9 cellular contexts compared by ENCODE assay signal in genomic region chr16:29675811-29676643, GRCh38. TPM values are rescaled to one million over a fixed set of nuclear protein-coding genes. Genes with fewer than 3 reads are reported as not detected.
A peak's percentile ranks its signal among the peaks of the same experiment; 100 is the strongest.
DNase-seq lines count a peak whose midpoint lies in the region; ATAC-seq, FAIRE-seq and TF ChIP-seq lines count a peak whose summit lies in the region.
"Had no signal": no experiment of that assay in that cellular context is flagged by ENCODE, and none has a peak within 500 bp of the region (broad histone marks: within the 10 kb centered on the region; RNA-seq: fewer than 3 reads in every experiment).

No MANE protein-coding gene starts in this region.

- TF ChIP-seq POLR2A in breast epithelium (IDR thresholded peaks at IDR 0.05) (no peak), H1 (IDR thresholded peaks at IDR 0.05; ENCODE audit: control extremely low read depth in 1 of 2, low read depth in 2 of 2, low read length in 2 of 2) (no peak), tibial nerve (IDR thresholded peaks at IDR 0.05) (no peak)

- no peaks in the 10 kb centered on the region for H3K9me3 ChIP-seq in breast epithelium
- no peaks in the 10 kb centered on the region for H3K9me3 ChIP-seq in OCI-LY1 (ENCODE audit: low read length)
- no peaks in the 10 kb centered on the region for H3K9me3 ChIP-seq in H1 (ENCODE audit: insufficient read depth in 2 of 2, low read depth in 1 of 2, low read length in 1 of 2)
- no peaks in the 10 kb centered on the region for H3K9me3 ChIP-seq in tibial nerve

- FAIRE-seq in H1 (lab: Jason Lieb, UNC), result peak; percentile 93

- H3K23me2 ChIP-seq in H1 (ENCODE audit: low read depth, low read length), result peaks cover 6% of the 10 kb centered on the region; the same call in 1 of the 2 replicates

- H3K4me3 ChIP-seq in breast epithelium, result no peak overlapping the region
- no peak overlapping the region for H3K4me3 ChIP-seq in OCI-LY1 (ENCODE audit: low read depth, low read length, poor library complexity, severe bottlenecking)
- H3K4me3 ChIP-seq in H1 (ENCODE audit: extremely low read depth in 1 of 4, insufficient read depth in 2 of 4, low read depth in 3 of 4, low read length in 4 of 4), result no peak overlapping the region
- H3K4me3 ChIP-seq in tibial nerve, result no peak overlapping the region
- H3K4me3 ChIP-seq: lung had no signal

- H4K20me1 ChIP-seq in OCI-LY1 (ENCODE audit: insufficient read depth, low read length), result no peaks in the 10 kb centered on the region
- no peaks in the 10 kb centered on the region for H4K20me1 ChIP-seq in H1 (replicated peaks in 1 of 2; ENCODE audit: control insufficient read depth in 1 of 2, insufficient read depth in 2 of 2, low read length in 2 of 2)

- no peaks in the 10 kb centered on the region for H3K9me3 Mint-ChIP-seq in MCF 10A (ENCODE audit: unreplicated experiment)

- H3K14ac ChIP-seq in H1 (ENCODE audit: insufficient read length), result no peak overlapping the region

- no peak overlapping the region for H3K9ac ChIP-seq in OCI-LY1 (ENCODE audit: low read length)
- no peak overlapping the region for H3K9ac ChIP-seq in H1 (replicated peaks in 1 of 4; ENCODE audit: extremely low read depth in 1 of 4, low read depth in 3 of 4, low read length in 3 of 4)

- H2AFZ ChIP-seq in OCI-LY1 (ENCODE audit: low read length), result no peak overlapping the region
- no peak overlapping the region for H2AFZ ChIP-seq in H1 (ENCODE audit: low read length)

- H4K91ac ChIP-seq in H1 (replicated peaks; ENCODE audit: insufficient read length, low read length), result no peak overlapping the region

- H2BK12ac ChIP-seq in H1 (ENCODE audit: low read depth, low read length), result no peak overlapping the region

- no peak overlapping the region for H3K4ac ChIP-seq in H1 (replicated peaks; ENCODE audit: insufficient read length, low read depth, low read length)

- DNase-seq in MCF 10A (ENCODE audit: unreplicated experiment) (peak; percentile 11), breast epithelium (ENCODE audit: low spot score in 2 of 2) (no peak), H1 (ENCODE audit: low read depth in 1 of 2, low spot score in 2 of 2) (no peak), retina (peak; percentile 32), tibial nerve (ENCODE audit: low spot score in 2 of 2) (no peak)

- no peaks in the 10 kb centered on the region for H3K4me1 ChIP-seq in breast epithelium
- peaks cover 41% of the 10 kb centered on the region for H3K4me1 ChIP-seq in OCI-LY1 (ENCODE audit: insufficient read depth, low read length, severe bottlenecking)
- peaks cover 2 to 13% (median 7%) of the 10 kb centered on the region in 4 experiments for H3K4me1 ChIP-seq in H1 (replicated peaks in 1 of 4; ENCODE audit: control insufficient read depth in 3 of 4, insufficient read depth in 4 of 4, low read length in 3 of 4)
- H3K4me1 ChIP-seq in tibial nerve, result peaks cover 0 to 22% (median 0%) of the 10 kb centered on the region in 4 donors

- 54% methylated on average over 3 of the region's 3 CpGs; no CpG with 5 or more reads in 1 of the 2 experiments for WGBS in H1 (ENCODE audit: extremely low coverage in 1 of 2, insufficient coverage in 1 of 2, insufficient read length in 1 of 2, insufficient replicate concordance in 2 of 2, low coverage in 1 of 2, low lambda C conversion rate in 2 of 2, missing lambda C conversion rate in 1 of 2), 2 experiments
- WGBS in tibial nerve, 2 donors, result 51 to 55% methylated on average over 3 of the region's 3 CpGs

- H3K56ac ChIP-seq in H1 (replicated peaks; ENCODE audit: insufficient read length, low read depth, low read length), result no peak overlapping the region

- no TSS peak for BruUV-seq in MCF 10A (replicated peaks; lab: Mats Ljungman, UMichigan)

- CTCF ChIA-PET in MCF 10A (lab: Yijun Ruan, JAX), result interaction anchor here (0.5 to 1.0 kb wide), 8 partner anchors 16 to 731 kb away, joined by 3 to 6 read pairs (median 4); no protein-coding TSS in a partner anchor
- CTCF ChIA-PET in H1 (lab: Charles Lee; ENCODE audit: partially characterized antibody), result interaction anchor here (0.6 to 5.0 kb wide), 14 partner anchors 9 to 208 kb away, joined by 3 to 33 read pairs (median 3); partner anchors contain the start of gene SPN

- H3K79me1 ChIP-seq in H1 (ENCODE audit: low read depth, low read length), result no peaks in the 10 kb centered on the region

- no peak for ATAC-seq in GM18858 (IDR thresholded peaks at IDR 0.05; ENCODE audit: unreplicated experiment)
- no peak for ATAC-seq in HG03039 (IDR thresholded peaks at IDR 0.05; ENCODE audit: unreplicated experiment)

- H3K4me1 Mint-ChIP-seq in MCF 10A (ENCODE audit: insufficient read depth, unreplicated experiment), result peaks cover 5% of the 10 kb centered on the region

- no peak for TF ChIP-seq RAD21 in H1 (IDR thresholded peaks at IDR 0.05 in 1 of 2, conservative IDR thresholded peaks at IDR 0.05 in 1 of 2; ENCODE audit: low read depth in 2 of 2, low read length in 2 of 2)

- H4K5ac ChIP-seq in H1 (ENCODE audit: insufficient read length, low read depth, low read length), result no peak overlapping the region

- H3K23ac ChIP-seq in H1 (ENCODE audit: insufficient read length), result no peak overlapping the region

- no peak overlapping the region for H3K4me2 ChIP-seq in OCI-LY1 (ENCODE audit: low read length)
- no peak overlapping the region; a peak in 1 of 4 replicates for H3K4me2 ChIP-seq in H1 (ENCODE audit: insufficient read depth in 1 of 2, low read depth in 2 of 2, low read length in 2 of 2)

- H3K36me3 Mint-ChIP-seq in MCF 10A (ENCODE audit: insufficient read depth, unreplicated experiment), result peaks cover 6% of the 10 kb centered on the region

- H3K36me3 ChIP-seq in breast epithelium (no peaks in the 10 kb centered on the region), OCI-LY1 (ENCODE audit: insufficient read depth, low read length) (peaks cover 5% of the 10 kb centered on the region), H1 (ENCODE audit: control insufficient read depth in 2 of 4, insufficient read depth in 4 of 4, low read length in 3 of 4) (no peaks in the 10 kb centered on the region), tibial nerve (no peaks in the 10 kb centered on the region)

- H3K27ac ChIP-seq in breast epithelium (no peak overlapping the region), OCI-LY1 (ENCODE audit: low read depth, low read length, poor library complexity, severe bottlenecking) (peak overlapping the region; percentile 94), H1 (ENCODE audit: low read depth, low read length) (no peak overlapping the region), tibial nerve (peak overlapping the region in 1 of 4 donors; percentile 75)

- H3K4me3 Mint-ChIP-seq in MCF 10A (ENCODE audit: unreplicated experiment), result no peak overlapping the region

- H2BK15ac ChIP-seq in H1 (ENCODE audit: low read length), result no peak overlapping the region

- no peak overlapping the region for H3K27ac Mint-ChIP-seq in MCF 10A (ENCODE audit: low read depth, unreplicated experiment)

- peaks cover 9% of the 10 kb centered on the region for H3K27me3 Mint-ChIP-seq in MCF 10A (ENCODE audit: insufficient read depth, unreplicated experiment)

- TF ChIP-seq CTCF in MCF 10A (IDR thresholded peaks at IDR 0.05; ENCODE audit: unreplicated experiment) (no peak), breast epithelium (IDR thresholded peaks at IDR 0.05) (no peak), OCI-LY1 (IDR thresholded peaks at IDR 0.05; ENCODE audit: low read length) (no peak), H1 (IDR thresholded peaks at IDR 0.05; ENCODE audit: control extremely low read depth in 1 of 3, insufficient read depth in 1 of 3, low read depth in 1 of 3, low read length in 3 of 3) (no peak), tibial nerve (IDR thresholded peaks at IDR 0.05) (no peak)

- POLR2A ChIA-PET in MCF 10A (lab: Yijun Ruan, JAX), result interaction anchor here (0.6 to 1.0 kb wide), 2 partner anchors 11 to 409 kb away, joined by 3 read pairs; no protein-coding TSS in a partner anchor
- POLR2A ChIA-PET in H1 (lab: Charles Lee; ENCODE audit: partially characterized antibody), result interaction anchor here (0.7 to 10.5 kb wide), 10 partner anchors 10 to 81 kb away, joined by 3 to 130 read pairs (median 5); no protein-coding TSS in a partner anchor

- no peak overlapping the region for H2BK20ac ChIP-seq in H1 (ENCODE audit: low read length)

- intact Hi-C loops in MCF 10A (cut with micrococcal nuclease), result no loop called here
- intact Hi-C loops in breast epithelium (cut with DNase I; ENCODE audit: low total_unique reads), result no loop called here

- H3K79me2 ChIP-seq in OCI-LY1 (ENCODE audit: insufficient read depth, low read length), result 0 out of 2 replicates have a peak, but pooled peaks cover under 1% of the 10 kb centered on the region
- H3K79me2 ChIP-seq in H1 (ENCODE audit: control insufficient read depth in 1 of 2, insufficient read depth in 2 of 2, low read length in 2 of 2), result peaks cover 0 to 11% of the 10 kb centered on the region in 2 experiments; a peak in 2 of 4 replicates

- no peak for TF ChIP-seq EP300 in H1 (IDR thresholded peaks at IDR 0.05; ENCODE audit: borderline replicate concordance in 1 of 2, low read depth in 2 of 2, low read length in 2 of 2)
- TF ChIP-seq EP300 in tibial nerve (IDR thresholded peaks at IDR 0.05), result no peak

- no peaks in the 10 kb centered on the region for H3F3A ChIP-seq in OCI-LY1 (ENCODE audit: insufficient read depth, low read length)

- no peak overlapping the region for H2BK5ac ChIP-seq in H1 (ENCODE audit: low read depth, low read length)

- no peaks in the 10 kb centered on the region for H3K9me2 ChIP-seq in OCI-LY1 (ENCODE audit: low read depth, low read length)

- H2BK120ac ChIP-seq in H1 (replicated peaks; ENCODE audit: low read depth, low read length), result no peak overlapping the region

- no peak overlapping the region for H4K8ac ChIP-seq in H1 (ENCODE audit: extremely low read depth, insufficient read depth, low read length)

- no peak overlapping the region for H3K18ac ChIP-seq in H1 (ENCODE audit: extremely low read depth, low read length)

- no peak overlapping the region for H2AK5ac ChIP-seq in H1 (ENCODE audit: low read depth, low read length)

- H3K27me3 ChIP-seq in breast epithelium, result no peaks in the 10 kb centered on the region
- no peaks in the 10 kb centered on the region for H3K27me3 ChIP-seq in OCI-LY1 (ENCODE audit: insufficient read depth, low read length)
- H3K27me3 ChIP-seq in H1 (replicated peaks in 1 of 4; ENCODE audit: control insufficient read depth in 3 of 4, extremely low read depth in 1 of 4, insufficient read depth in 3 of 4, low read length in 3 of 4), result no peaks in the 10 kb centered on the region
- H3K27me3 ChIP-seq in tibial nerve, result no peaks in the 10 kb centered on the region

RNA-seq across cellular contexts. Expression of gene QPRT, which starts 3.0 kb away (rescaled TPM):
- total RNA-seq in MCF 10A (2022) (not detected in 2 replicates), breast epithelium (10 to 100 TPM in 1 of 3 donors, 1 to 10 TPM in 2; 2.4 to 13.3 (median 9.5) TPM), tibial nerve (10 to 100 TPM; 15.3 to 50.4 (median 38.5) TPM)
- 102 and 106 TPM in 2 replicates for total RNA-seq in H1 (2021; fragmentation: NEBNext Ultra II Directional; extraction: Animal tissue kit (Norgen Biotek cat#: 25700))
- 89.0 and 119 TPM in 2 replicates for polyA plus RNA-seq in H1 (2011; rRNA removed)
- polyA plus RNA-seq in H1 (2011; cell fraction: cytosol; rRNA removed), result 91.7 TPM
- 116 TPM for polyA plus RNA-seq in H1 (2011; cell fraction: nucleus; rRNA removed)
- 90.0 to 121 TPM (median 112 TPM) in 4 replicates for polyA plus RNA-seq in H1 (2012, experiment 1 of 2)
- polyA plus RNA-seq in H1 (2012, experiment 2 of 2), result 101 TPM
- 129 TPM for polyA plus RNA-seq in H1 (2013, experiment 1 of 2)
- 122 TPM for polyA plus RNA-seq in H1 (2013, experiment 2 of 2)
- polyA minus RNA-seq in H1 (2011; rRNA and poly(A)+ RNA removed), result 70.3 and 84.6 TPM in 2 replicates
- 86.7 TPM for polyA minus RNA-seq in H1 (2011; cell fraction: cytosol; rRNA and poly(A)+ RNA removed)
- polyA minus RNA-seq in H1 (2011; cell fraction: nucleus; rRNA and poly(A)+ RNA removed), result 53.3 TPM

RNA-seq across cellular contexts. Expression of gene SPN, which starts 13.0 kb away (rescaled TPM):
- total RNA-seq in MCF 10A (2022) (not detected in 2 replicates), breast epithelium (1 to 10 TPM; 1.4 to 5.1 (median 2.3) TPM), tibial nerve (1 to 10 TPM; 1.1 to 1.5 (median 1.3) TPM)
- total RNA-seq in H1 (2021; fragmentation: NEBNext Ultra II Directional; extraction: Animal tissue kit (Norgen Biotek cat#: 25700)), result 1.6 and 1.8 TPM in 2 replicates
- polyA plus RNA-seq in H1 (2011; rRNA removed), result 1.3 and 1.5 TPM in 2 replicates
- polyA plus RNA-seq in H1 (2011; cell fraction: cytosol; rRNA removed), result 0.76 TPM
- 2.7 TPM for polyA plus RNA-seq in H1 (2011; cell fraction: nucleus; rRNA removed)
- 0.46 to 1.7 TPM (median 0.89 TPM) in 4 replicates for polyA plus RNA-seq in H1 (2012, experiment 1 of 2)
- 0.92 TPM for polyA plus RNA-seq in H1 (2012, experiment 2 of 2)
- polyA plus RNA-seq in H1 (2013, experiment 1 of 2), result 4.0 TPM
- 3.8 TPM for polyA plus RNA-seq in H1 (2013, experiment 2 of 2)
- 2.1 and 3.2 TPM in 2 replicates for polyA minus RNA-seq in H1 (2011; rRNA and poly(A)+ RNA removed)
- 0.44 TPM for polyA minus RNA-seq in H1 (2011; cell fraction: cytosol; rRNA and poly(A)+ RNA removed)
- polyA minus RNA-seq in H1 (2011; cell fraction: nucleus; rRNA and poly(A)+ RNA removed), result 2.6 TPM

Comparison
In these comparisons a context has a peak if more than half of its experiments do, and no peak if none do; other contexts are left out.
1. DNase-seq: peak in MCF 10A (single experiment) and retina (single experiment); none in breast epithelium (0 of 2), H1 (0 of 2) and tibial nerve (0 of 2).